In the genomic region with DNA sequence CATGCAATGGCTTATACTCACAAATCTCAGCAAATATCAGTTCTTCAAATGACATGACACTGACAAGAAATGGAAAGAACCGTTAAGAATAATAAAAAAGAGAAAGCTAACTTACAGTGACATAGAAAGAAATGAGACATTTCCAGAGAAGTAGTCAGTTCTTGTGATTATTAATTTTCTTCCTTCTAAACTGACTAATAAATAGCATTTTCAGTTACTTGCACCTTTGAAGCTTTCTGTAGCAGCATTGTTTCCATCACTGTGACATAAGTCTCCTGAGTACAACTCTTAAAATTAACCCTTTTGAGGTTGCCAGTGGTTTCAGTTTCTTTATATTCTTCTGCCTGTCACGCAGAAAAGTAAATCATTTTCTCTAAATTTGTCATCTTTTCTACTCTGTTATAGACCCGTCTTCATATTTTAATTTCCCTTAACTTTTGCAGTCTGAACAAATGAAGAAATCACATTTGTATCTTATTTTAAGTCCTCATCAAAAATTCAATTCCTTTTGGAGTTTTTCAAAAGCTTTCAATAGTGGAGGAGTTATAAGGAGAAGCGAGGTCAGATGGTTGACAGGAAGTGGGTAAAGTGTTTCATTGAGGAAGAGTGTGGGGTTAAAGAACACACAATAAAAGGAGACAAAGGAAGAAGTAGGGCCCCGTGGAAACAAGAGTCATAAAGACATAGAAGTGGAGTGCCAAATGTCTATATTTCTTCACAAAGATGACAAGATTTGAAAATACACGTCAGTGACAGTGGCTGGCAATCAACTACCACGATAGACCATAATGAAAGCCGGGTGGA, we compare ENCODE assay signal across 1 cellular context.
TF ChIP-seq lines count a peak whose summit lies in the region.

No MANE protein-coding gene starts in this region.

TF ChIP-seq in SK-N-SH, 30 proteins besides CTCF, POLR2A, EP300 and RAD21 (continued from another document):
- TF ChIP-seq, protein P1, sequence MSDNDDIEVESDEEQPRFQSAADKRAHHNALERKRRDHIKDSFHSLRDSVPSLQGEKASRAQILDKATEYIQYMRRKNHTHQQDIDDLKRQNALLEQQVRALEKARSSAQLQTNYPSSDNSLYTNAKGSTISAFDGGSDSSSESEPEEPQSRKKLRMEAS (IDR thresholded peaks at IDR 0.05; ENCODE audit: low read depth), result no peak
- TF ChIP-seq FOXM1 (IDR thresholded peaks at IDR 0.05; ENCODE audit: low read depth), result no peak
